1 cellular context compared by ENCODE assay signal in genomic region chr7:101902680-101903504, GRCh38.
TF ChIP-seq lines count a peak whose summit lies in the region.

No MANE protein-coding gene starts in this region.

TF ChIP-seq in K562, 482 proteins besides CTCF, POLR2A, EP300 and RAD21 (continued from another document):
- TF ChIP-seq CEBPB (tag; IDR thresholded peaks at IDR 0.05) (no peak), TFAP4 (CRISPR knock-in tag; IDR thresholded peaks at IDR 0.05; ENCODE audit: borderline replicate concordance) (peak; percentile 95), PHF20 (IDR thresholded peaks at IDR 0.05; ENCODE audit: partially characterized antibody) (peak; percentile 32), MTF1 (CRISPR knock-in tag; IDR thresholded peaks at IDR 0.05; ENCODE audit: borderline replicate concordance) (no peak), ZNF263 (CRISPR knock-in tag; IDR thresholded peaks at IDR 0.05; ENCODE audit: borderline replicate concordance) (peak; percentile 89), ZZZ3 (IDR thresholded peaks at IDR 0.05) (no peak), TFE3 (CRISPR knock-in tag; IDR thresholded peaks at IDR 0.05) (no peak), MAFG (tag; conservative IDR thresholded peaks at IDR 0.05) (no peak), ZSCAN29 (IDR thresholded peaks at IDR 0.05) (no peak), RREB1 (CRISPR knock-in tag; IDR thresholded peaks at IDR 0.05) (no peak), NCOR1 (IDR thresholded peaks at IDR 0.05) (peak; percentile 93), KLF10 (CRISPR knock-in tag; IDR thresholded peaks at IDR 0.05) (no peak), KDM5B (IDR thresholded peaks at IDR 0.05; ENCODE audit: insufficient replicate concordance, low read depth, low read length) (no peak)
TF ChIP-seq in K562: peak in this region for 145.
